In the genomic region with DNA sequence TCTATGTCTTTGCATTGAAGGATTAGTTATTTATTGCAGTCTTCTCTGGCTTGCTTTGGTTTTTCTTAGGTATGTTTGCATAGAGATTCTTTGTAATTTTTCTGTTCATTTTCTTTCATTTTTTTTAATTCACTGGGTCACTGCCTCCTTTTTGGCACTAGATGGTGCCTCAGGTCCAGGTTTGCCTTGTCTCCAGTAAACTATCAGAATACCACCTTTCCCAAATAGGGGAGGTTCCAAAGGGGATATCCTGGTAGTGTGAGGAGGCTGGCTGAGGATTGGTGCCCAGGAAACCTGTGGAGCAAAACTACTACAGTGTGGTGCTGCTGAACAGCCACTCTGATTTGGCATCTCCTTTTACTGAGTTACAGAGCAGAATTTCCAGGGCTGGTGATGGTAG, we compare ENCODE assay signal across 10 cellular contexts.
A peak's percentile ranks its signal among the peaks of the same experiment; 100 is the strongest.
DNase-seq lines count a peak whose midpoint lies in the region; ATAC-seq and TF ChIP-seq lines count a peak whose summit lies in the region.
"Had no signal": no experiment of that assay in that cellular context is flagged by ENCODE, and none has a peak within 500 bp of the region (broad histone marks: within the 10 kb centered on the region; RNA-seq: fewer than 3 reads in every experiment).

No MANE protein-coding gene starts in this region.

- no peak for TF ChIP-seq EP300 in Ishikawa (IDR thresholded peaks at IDR 0.05; ENCODE audit: borderline replicate concordance)

- H3K4me1 ChIP-seq in liver (ENCODE audit: control insufficient read depth in 4 of 4, insufficient read depth in 4 of 4, low read length in 3 of 4) = no peaks in the 10 kb centered on the region
- H3K4me1 ChIP-seq: uterus had no signal

- no peak overlapping the region for H3K4me3 ChIP-seq in liver (ENCODE audit: low read depth in 1 of 3, low read length in 3 of 3)
- H3K4me3 ChIP-seq: uterus had no signal

- H3K36me3 ChIP-seq in liver (ENCODE audit: control insufficient read depth in 4 of 4, insufficient read depth in 3 of 4, low read depth in 1 of 4, low read length in 3 of 4) = no peaks in the 10 kb centered on the region
- H3K36me3 ChIP-seq: uterus had no signal

- TF ChIP-seq CTCF in liver (IDR thresholded peaks at IDR 0.05; ENCODE audit: low read depth, low read length, missing input control) = peak; percentile 70

- H3K27me3 ChIP-seq in liver (ENCODE audit: control insufficient read depth in 4 of 4, insufficient read depth in 4 of 4, low read length in 3 of 4) = no peaks in the 10 kb centered on the region
- H3K27me3 ChIP-seq: uterus had no signal

- DNase-seq in DMS 273 (lab: John Stamatoyannopoulos, UW; ENCODE audit: unreplicated experiment) (peak; percentile 41), astrocyte of the hippocampus (ENCODE audit: low read depth, low spot score) (peak; percentile 42), HUDEP-2 (lab: John Stamatoyannopoulos, UW; ENCODE audit: unreplicated experiment in 76 of 76) (no peak), GOT3 (lab: John Stamatoyannopoulos, UW) (no peak)
- no peak for DNase-seq in activated CD4-positive, CD25-positive, alpha-beta regulatory T cell treated with anti-CD3 and anti-CD28 coated beads, Interleukin-2, amount 50 U/mL, for 72 hours
- DNase-seq: effector CD4-positive, alpha-beta T cell; uterus had no signal

- ATAC-seq in GM21717 (IDR thresholded peaks at IDR 0.05; ENCODE audit: unreplicated experiment) = no peak

- no peak overlapping the region for H3K9ac ChIP-seq in liver (ENCODE audit: low read depth in 1 of 2, low read length in 2 of 2)

- no peaks in the 10 kb centered on the region for H3K9me3 ChIP-seq in liver (ENCODE audit: control insufficient read depth in 4 of 4, low read length in 3 of 4)
- H3K9me3 ChIP-seq: uterus had no signal

- TF ChIP-seq RAD21 in Ishikawa (IDR thresholded peaks at IDR 0.05; ENCODE audit: low read depth) (peak; percentile 45; the same call in 1 of the 2 replicates), liver (IDR thresholded peaks at IDR 0.05) (peak; percentile 88 to 89)

- H3K27ac ChIP-seq in liver (ENCODE audit: low read depth in 1 of 2, low read length in 2 of 2) = no peak overlapping the region
- H3K27ac ChIP-seq: uterus had no signal

TF ChIP-seq in Ishikawa, 13 proteins besides CTCF, POLR2A, EP300 and RAD21:
- no peak for TF ChIP-seq CEBPB (IDR thresholded peaks at IDR 0.05)
- TF ChIP-seq ZBTB7A (IDR thresholded peaks at IDR 0.05; ENCODE audit: low read depth) = no peak
- no peak for TF ChIP-seq NFIC (IDR thresholded peaks at IDR 0.05)
- no peak for TF ChIP-seq YY1 (IDR thresholded peaks at IDR 0.05; ENCODE audit: low read depth)
- TF ChIP-seq MAX (IDR thresholded peaks at IDR 0.05) = no peak
- TF ChIP-seq TEAD4 (IDR thresholded peaks at IDR 0.05) = no peak
- TF ChIP-seq, protein P1, sequence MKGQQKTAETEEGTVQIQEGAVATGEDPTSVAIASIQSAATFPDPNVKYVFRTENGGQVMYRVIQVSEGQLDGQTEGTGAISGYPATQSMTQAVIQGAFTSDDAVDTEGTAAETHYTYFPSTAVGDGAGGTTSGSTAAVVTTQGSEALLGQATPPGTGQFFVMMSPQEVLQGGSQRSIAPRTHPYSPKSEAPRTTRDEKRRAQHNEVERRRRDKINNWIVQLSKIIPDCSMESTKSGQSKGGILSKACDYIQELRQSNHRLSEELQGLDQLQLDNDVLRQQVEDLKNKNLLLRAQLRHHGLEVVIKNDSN (IDR thresholded peaks at IDR 0.05) = no peak
- TF ChIP-seq, protein P2, sequence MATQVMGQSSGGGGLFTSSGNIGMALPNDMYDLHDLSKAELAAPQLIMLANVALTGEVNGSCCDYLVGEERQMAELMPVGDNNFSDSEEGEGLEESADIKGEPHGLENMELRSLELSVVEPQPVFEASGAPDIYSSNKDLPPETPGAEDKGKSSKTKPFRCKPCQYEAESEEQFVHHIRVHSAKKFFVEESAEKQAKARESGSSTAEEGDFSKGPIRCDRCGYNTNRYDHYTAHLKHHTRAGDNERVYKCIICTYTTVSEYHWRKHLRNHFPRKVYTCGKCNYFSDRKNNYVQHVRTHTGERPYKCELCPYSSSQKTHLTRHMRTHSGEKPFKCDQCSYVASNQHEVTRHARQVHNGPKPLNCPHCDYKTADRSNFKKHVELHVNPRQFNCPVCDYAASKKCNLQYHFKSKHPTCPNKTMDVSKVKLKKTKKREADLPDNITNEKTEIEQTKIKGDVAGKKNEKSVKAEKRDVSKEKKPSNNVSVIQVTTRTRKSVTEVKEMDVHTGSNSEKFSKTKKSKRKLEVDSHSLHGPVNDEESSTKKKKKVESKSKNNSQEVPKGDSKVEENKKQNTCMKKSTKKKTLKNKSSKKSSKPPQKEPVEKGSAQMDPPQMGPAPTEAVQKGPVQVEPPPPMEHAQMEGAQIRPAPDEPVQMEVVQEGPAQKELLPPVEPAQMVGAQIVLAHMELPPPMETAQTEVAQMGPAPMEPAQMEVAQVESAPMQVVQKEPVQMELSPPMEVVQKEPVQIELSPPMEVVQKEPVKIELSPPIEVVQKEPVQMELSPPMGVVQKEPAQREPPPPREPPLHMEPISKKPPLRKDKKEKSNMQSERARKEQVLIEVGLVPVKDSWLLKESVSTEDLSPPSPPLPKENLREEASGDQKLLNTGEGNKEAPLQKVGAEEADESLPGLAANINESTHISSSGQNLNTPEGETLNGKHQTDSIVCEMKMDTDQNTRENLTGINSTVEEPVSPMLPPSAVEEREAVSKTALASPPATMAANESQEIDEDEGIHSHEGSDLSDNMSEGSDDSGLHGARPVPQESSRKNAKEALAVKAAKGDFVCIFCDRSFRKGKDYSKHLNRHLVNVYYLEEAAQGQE (IDR thresholded peaks at IDR 0.05; ENCODE audit: low read depth) = no peak
- no peak for TF ChIP-seq FOXM1 (IDR thresholded peaks at IDR 0.05; ENCODE audit: borderline replicate concordance, low read depth)
- TF ChIP-seq EGR1 (IDR thresholded peaks at IDR 0.05) = no peak
- no peak for TF ChIP-seq CREB1 (IDR thresholded peaks at IDR 0.05; ENCODE audit: low read depth)
- no peak for TF ChIP-seq TAF1 (IDR thresholded peaks at IDR 0.05; ENCODE audit: low read depth)

TF ChIP-seq in liver, 16 proteins besides CTCF, POLR2A, EP300 and RAD21:
- TF ChIP-seq MAX (IDR thresholded peaks at IDR 0.05) (no peak), FOXA2 (IDR thresholded peaks at IDR 0.05) (no peak), SP1 (IDR thresholded peaks at IDR 0.05) (no peak), RXRA (IDR thresholded peaks at IDR 0.05) (no peak), EGR1 (IDR thresholded peaks at IDR 0.05; ENCODE audit: low read depth in 2 of 2) (no peak), HNF4A (conservative IDR thresholded peaks at IDR 0.05) (no peak), NR2F2 (IDR thresholded peaks at IDR 0.05) (no peak), JUND (IDR thresholded peaks at IDR 0.05) (no peak), YY1 (IDR thresholded peaks at IDR 0.05) (no peak)
- TF ChIP-seq, protein P3, sequence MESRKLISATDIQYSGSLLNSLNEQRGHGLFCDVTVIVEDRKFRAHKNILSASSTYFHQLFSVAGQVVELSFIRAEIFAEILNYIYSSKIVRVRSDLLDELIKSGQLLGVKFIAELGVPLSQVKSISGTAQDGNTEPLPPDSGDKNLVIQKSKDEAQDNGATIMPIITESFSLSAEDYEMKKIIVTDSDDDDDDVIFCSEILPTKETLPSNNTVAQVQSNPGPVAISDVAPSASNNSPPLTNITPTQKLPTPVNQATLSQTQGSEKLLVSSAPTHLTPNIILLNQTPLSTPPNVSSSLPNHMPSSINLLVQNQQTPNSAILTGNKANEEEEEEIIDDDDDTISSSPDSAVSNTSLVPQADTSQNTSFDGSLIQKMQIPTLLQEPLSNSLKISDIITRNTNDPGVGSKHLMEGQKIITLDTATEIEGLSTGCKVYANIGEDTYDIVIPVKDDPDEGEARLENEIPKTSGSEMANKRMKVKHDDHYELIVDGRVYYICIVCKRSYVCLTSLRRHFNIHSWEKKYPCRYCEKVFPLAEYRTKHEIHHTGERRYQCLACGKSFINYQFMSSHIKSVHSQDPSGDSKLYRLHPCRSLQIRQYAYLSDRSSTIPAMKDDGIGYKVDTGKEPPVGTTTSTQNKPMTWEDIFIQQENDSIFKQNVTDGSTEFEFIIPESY (IDR thresholded peaks at IDR 0.05) = no peak
- TF ChIP-seq, protein P2 (IDR thresholded peaks at IDR 0.05) = no peak

Comparison
In these comparisons a context has a peak if more than half of its experiments do, and no peak if none do; other contexts are left out.
1. DNase-seq: peak in DMS 273 (single experiment) and astrocyte of the hippocampus (single experiment); none in HUDEP-2 (0 of 76), GOT3 (single experiment) and activated CD4-positive, CD25-positive, alpha-beta regulatory T cell treated with anti-CD3 and anti-CD28 coated beads, Interleukin-2, amount 50 U/mL, for 72 hours (single experiment).